In the genomic region with DNA sequence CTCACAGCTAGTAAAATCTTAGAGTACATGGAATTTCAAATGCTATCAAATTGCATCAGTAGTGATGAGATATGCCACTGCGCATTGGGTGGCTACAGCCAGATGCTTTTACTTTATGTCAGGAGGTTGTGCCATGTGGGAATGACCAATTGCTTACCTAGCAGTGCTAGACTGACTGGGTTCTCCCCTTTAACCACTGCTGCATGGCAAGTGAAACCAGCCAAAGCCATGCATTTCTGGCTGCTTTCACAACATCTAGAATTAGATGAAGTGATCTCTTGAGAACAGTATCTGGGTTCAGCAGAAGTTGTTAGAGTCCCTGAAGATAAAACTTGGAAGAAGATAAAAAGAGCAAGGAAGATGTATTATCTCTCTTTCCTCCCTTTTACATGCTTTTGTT, we compare ENCODE assay signal across 33 cellular contexts.
"Had no signal": no experiment of that assay in that cellular context is flagged by ENCODE, and none has a peak within 500 bp of the region (broad histone marks: within the 10 kb centered on the region; RNA-seq: fewer than 3 reads in every experiment).

No MANE protein-coding gene starts in this region.

- H3K4me3 ChIP-seq: PC-9, SJCRH30, SK-N-MC had no signal

- ATAC-seq: Panc1, Right ventricle myocardium inferior had no signal

- H3K27me3 ChIP-seq: SJCRH30 had no signal

- H2AFZ ChIP-seq: PC-9 had no signal

- H3K4me1 ChIP-seq: SJCRH30 had no signal

- H3K27ac ChIP-seq: PC-9, RWPE1, SJCRH30, SK-N-MC had no signal

- FAIRE-seq: RCC 7860 had no signal

- H3K4me2 ChIP-seq: PC-9 had no signal

- H3K36me3 ChIP-seq: SJCRH30 had no signal

- H3K9me3 ChIP-seq: SJCRH30 had no signal

- DNase-seq: Karpas-422, NCI-H1048, NCI-H1092 treated with DMSO at 0.1 percent for 48 hours, NCI-H1105 treated with DMSO at 0.1 percent for 48 hours, NCI-H1417, NCI-H1436, NCI-H146, NCI-H1694, NCI-H187, NCI-H1930, NCI-H2029 treated with DMSO at 0.1 percent for 48 hours, NCI-H2081 treated with DMSO at 0.1 percent for 48 hours, NCI-H2107, NCI-H2171, NCI-H226, NCI-H446 treated with DMSO at 0.1 percent for 48 hours, NCI-H510A, NCI-H524, NCI-H526, NCI-H69, NCI-H748 treated with DMSO at 0.1 percent for 48 hours, NCI-H82, PC-9, SHP77, SIG-M5, SJCRH30, SW 1271, T-helper 1 cell had no signal
